Comparison of ENCODE assay signal across 14 cellular contexts in genomic region chr9:4855861-4856260, GRCh38.
DNase-seq lines count a peak whose midpoint lies in the region; ATAC-seq and TF ChIP-seq lines count a peak whose summit lies in the region.
"Had no signal": no experiment of that assay in that cellular context is flagged by ENCODE, and none has a peak within 500 bp of the region (broad histone marks: within the 10 kb centered on the region; RNA-seq: fewer than 3 reads in every experiment).

No MANE protein-coding gene starts in this region.

- no peak overlapping the region for H3K4me3 ChIP-seq in thoracic aorta
- H3K4me3 ChIP-seq: SK-N-MC had no signal

- H3K27ac Mint-ChIP-seq in activated naive CD4-positive, alpha-beta T cell treated with anti-CD3 and anti-CD28 coated beads, Interleukin-2, amount 50 U/mL, for 24 hours, result peak overlapping the region; percentile 66
- no peak overlapping the region for H3K27ac Mint-ChIP-seq in activated naive CD4-positive, alpha-beta T cell treated with anti-CD3 and anti-CD28 coated beads for 36 hours
- peak overlapping the region in 4 of 5 experiments; percentile 34 to 63 (median 43) for H3K27ac Mint-ChIP-seq in brain
- no peak overlapping the region for H3K27ac Mint-ChIP-seq in activated CD4-positive, alpha-beta memory T cell treated with anti-CD3 and anti-CD28 coated beads for 36 hours
- no peak overlapping the region for H3K27ac Mint-ChIP-seq in activated T-helper 17 cell treated with anti-CD3 and anti-CD28 coated beads, Interleukin-2, amount 50 U/mL, for 72 hours

- no peaks in the 10 kb centered on the region for H3K27me3 Mint-ChIP-seq in activated naive CD4-positive, alpha-beta T cell treated with anti-CD3 and anti-CD28 coated beads, Interleukin-2, amount 50 U/mL, for 24 hours
- H3K27me3 Mint-ChIP-seq in activated naive CD4-positive, alpha-beta T cell treated with anti-CD3 and anti-CD28 coated beads for 36 hours (ENCODE audit: low read depth), result no peaks in the 10 kb centered on the region
- peaks cover 4% of the 10 kb centered on the region for H3K27me3 Mint-ChIP-seq in brain
- H3K27me3 Mint-ChIP-seq in activated CD4-positive, alpha-beta memory T cell treated with anti-CD3 and anti-CD28 coated beads for 36 hours, result no peaks in the 10 kb centered on the region
- H3K27me3 Mint-ChIP-seq in activated T-helper 17 cell treated with anti-CD3 and anti-CD28 coated beads, Interleukin-2, amount 50 U/mL, for 72 hours, result no peaks in the 10 kb centered on the region
- H3K27me3 Mint-ChIP-seq: progenitor cell of endocrine pancreas had no signal

- H3K36me3 Mint-ChIP-seq in activated naive CD4-positive, alpha-beta T cell treated with anti-CD3 and anti-CD28 coated beads, Interleukin-2, amount 50 U/mL, for 24 hours, result peaks cover 33% of the 10 kb centered on the region
- peaks cover 69% of the 10 kb centered on the region for H3K36me3 Mint-ChIP-seq in activated naive CD4-positive, alpha-beta T cell treated with anti-CD3 and anti-CD28 coated beads for 36 hours (ENCODE audit: low read depth)
- H3K36me3 Mint-ChIP-seq in brain, result peaks cover 67% of the 10 kb centered on the region
- peaks cover 45% of the 10 kb centered on the region for H3K36me3 Mint-ChIP-seq in activated CD4-positive, alpha-beta memory T cell treated with anti-CD3 and anti-CD28 coated beads for 36 hours
- H3K36me3 Mint-ChIP-seq in activated T-helper 17 cell treated with anti-CD3 and anti-CD28 coated beads, Interleukin-2, amount 50 U/mL, for 72 hours (ENCODE audit: low read depth), result peaks cover 48% of the 10 kb centered on the region

- no peak overlapping the region for H3K4me3 Mint-ChIP-seq in activated naive CD4-positive, alpha-beta T cell treated with anti-CD3 and anti-CD28 coated beads, Interleukin-2, amount 50 U/mL, for 24 hours
- no peak overlapping the region for H3K4me3 Mint-ChIP-seq in activated naive CD4-positive, alpha-beta T cell treated with anti-CD3 and anti-CD28 coated beads for 36 hours
- no peak overlapping the region for H3K4me3 Mint-ChIP-seq in brain
- H3K4me3 Mint-ChIP-seq in activated CD4-positive, alpha-beta memory T cell treated with anti-CD3 and anti-CD28 coated beads for 36 hours, result no peak overlapping the region
- H3K4me3 Mint-ChIP-seq in activated T-helper 17 cell treated with anti-CD3 and anti-CD28 coated beads, Interleukin-2, amount 50 U/mL, for 72 hours, result no peak overlapping the region

- POLR2A ChIA-PET in activated CD4-positive, alpha-beta memory T cell treated with anti-CD3 and anti-CD28 coated beads for 36 hours (lab: Charles Lee), result no interaction called here

- peaks cover 29% of the 10 kb centered on the region for H3K4me1 Mint-ChIP-seq in activated naive CD4-positive, alpha-beta T cell treated with anti-CD3 and anti-CD28 coated beads, Interleukin-2, amount 50 U/mL, for 24 hours
- peaks cover 18% of the 10 kb centered on the region for H3K4me1 Mint-ChIP-seq in activated naive CD4-positive, alpha-beta T cell treated with anti-CD3 and anti-CD28 coated beads for 36 hours (ENCODE audit: low read depth)
- H3K4me1 Mint-ChIP-seq in brain, result peaks cover 11% of the 10 kb centered on the region
- peaks cover 19% of the 10 kb centered on the region for H3K4me1 Mint-ChIP-seq in activated CD4-positive, alpha-beta memory T cell treated with anti-CD3 and anti-CD28 coated beads for 36 hours (ENCODE audit: low read depth)
- H3K4me1 Mint-ChIP-seq in activated T-helper 17 cell treated with anti-CD3 and anti-CD28 coated beads, Interleukin-2, amount 50 U/mL, for 72 hours, result no peaks in the 10 kb centered on the region

- CTCF ChIA-PET in activated naive CD4-positive, alpha-beta T cell treated with anti-CD3 and anti-CD28 coated beads for 36 hours (lab: Charles Lee), result no interaction called here
- CTCF ChIA-PET in activated CD4-positive, alpha-beta memory T cell treated with anti-CD3 and anti-CD28 coated beads for 36 hours (lab: Charles Lee), result no interaction called here

- no peaks in the 10 kb centered on the region for H3K9me3 ChIP-seq in thoracic aorta

- no peaks in the 10 kb centered on the region for H3K27me3 ChIP-seq in thoracic aorta (replicated peaks; ENCODE audit: insufficient read depth)

- peaks cover 7% of the 10 kb centered on the region for H3K36me3 ChIP-seq in thoracic aorta

- DNase-seq in activated naive CD4-positive, alpha-beta T cell treated with anti-CD3 and anti-CD28 coated beads for 36 hours, result no peak
- peak; percentile 34 for DNase-seq in medulla oblongata (ENCODE audit: extremely low spot score)
- DNase-seq in thoracic aorta (ENCODE audit: low spot score), result no peak
- DNase-seq in NCI-H2227 (lab: John Stamatoyannopoulos, UW; ENCODE audit: unreplicated experiment), result no peak
- no peak for DNase-seq in activated CD4-positive, alpha-beta memory T cell treated with anti-CD3 and anti-CD28 coated beads for 36 hours
- DNase-seq: activated CD4-positive, alpha-beta T cell treated with anti-CD3 and anti-CD28 coated beads for 4 hours; activated naive CD4-positive, alpha-beta T cell; GDM1; NCI-H524 treated with DMSO at 0.1 percent for 48 hours had no signal

- peaks cover 21 to 71% of the 10 kb centered on the region in 2 donors for H3K4me1 ChIP-seq in thoracic aorta (ENCODE audit: control insufficient read depth in 1 of 2, low read depth in 2 of 2)

- intact Hi-C loops in activated naive CD4-positive, alpha-beta T cell treated with anti-CD3 and anti-CD28 coated beads for 36 hours (cut with micrococcal nuclease), result no loop called here
- intact Hi-C loops in activated CD4-positive, alpha-beta memory T cell treated with anti-CD3 and anti-CD28 coated beads for 36 hours (cut with micrococcal nuclease), result no loop called here

- H3K27ac ChIP-seq in thoracic aorta, result peak overlapping the region; percentile 80 to 85
- H3K27ac ChIP-seq: SK-N-MC had no signal

- H3K9me3 Mint-ChIP-seq in activated naive CD4-positive, alpha-beta T cell treated with anti-CD3 and anti-CD28 coated beads, Interleukin-2, amount 50 U/mL, for 24 hours, result no peaks in the 10 kb centered on the region
- no peaks in the 10 kb centered on the region for H3K9me3 Mint-ChIP-seq in activated naive CD4-positive, alpha-beta T cell treated with anti-CD3 and anti-CD28 coated beads for 36 hours
- no peaks in the 10 kb centered on the region for H3K9me3 Mint-ChIP-seq in brain
- no peaks in the 10 kb centered on the region for H3K9me3 Mint-ChIP-seq in activated CD4-positive, alpha-beta memory T cell treated with anti-CD3 and anti-CD28 coated beads for 36 hours
- H3K9me3 Mint-ChIP-seq in activated T-helper 17 cell treated with anti-CD3 and anti-CD28 coated beads, Interleukin-2, amount 50 U/mL, for 72 hours, result no peaks in the 10 kb centered on the region

- TF ChIP-seq CTCF in brain (conservative IDR thresholded peaks at IDR 0.05) (no peak), thoracic aorta (IDR thresholded peaks at IDR 0.05) (no peak)

- ATAC-seq in thoracic aorta (ENCODE audit: insufficient number of reproducible peaks, low FRiP score, low read depth), result peak; percentile 79
- no peak for ATAC-seq in activated T-helper 17 cell treated with anti-CD3 and anti-CD28 coated beads, Interleukin-2, amount 50 U/mL, for 72 hours (replicated peaks)

Comparison
In these comparisons a context has a peak if more than half of its experiments do, and no peak if none do; other contexts are left out.
1. H3K27ac Mint-ChIP-seq: peak in activated naive CD4-positive, alpha-beta T cell treated with anti-CD3 and anti-CD28 coated beads, Interleukin-2, amount 50 U/mL, for 24 hours (single experiment) and brain (4 of 5); none in activated naive CD4-positive, alpha-beta T cell treated with anti-CD3 and anti-CD28 coated beads for 36 hours (single experiment), activated CD4-positive, alpha-beta memory T cell treated with anti-CD3 and anti-CD28 coated beads for 36 hours (single experiment) and activated T-helper 17 cell treated with anti-CD3 and anti-CD28 coated beads, Interleukin-2, amount 50 U/mL, for 72 hours (single experiment).